ENCODE assay signal across 9 cellular contexts in the genomic region with DNA sequence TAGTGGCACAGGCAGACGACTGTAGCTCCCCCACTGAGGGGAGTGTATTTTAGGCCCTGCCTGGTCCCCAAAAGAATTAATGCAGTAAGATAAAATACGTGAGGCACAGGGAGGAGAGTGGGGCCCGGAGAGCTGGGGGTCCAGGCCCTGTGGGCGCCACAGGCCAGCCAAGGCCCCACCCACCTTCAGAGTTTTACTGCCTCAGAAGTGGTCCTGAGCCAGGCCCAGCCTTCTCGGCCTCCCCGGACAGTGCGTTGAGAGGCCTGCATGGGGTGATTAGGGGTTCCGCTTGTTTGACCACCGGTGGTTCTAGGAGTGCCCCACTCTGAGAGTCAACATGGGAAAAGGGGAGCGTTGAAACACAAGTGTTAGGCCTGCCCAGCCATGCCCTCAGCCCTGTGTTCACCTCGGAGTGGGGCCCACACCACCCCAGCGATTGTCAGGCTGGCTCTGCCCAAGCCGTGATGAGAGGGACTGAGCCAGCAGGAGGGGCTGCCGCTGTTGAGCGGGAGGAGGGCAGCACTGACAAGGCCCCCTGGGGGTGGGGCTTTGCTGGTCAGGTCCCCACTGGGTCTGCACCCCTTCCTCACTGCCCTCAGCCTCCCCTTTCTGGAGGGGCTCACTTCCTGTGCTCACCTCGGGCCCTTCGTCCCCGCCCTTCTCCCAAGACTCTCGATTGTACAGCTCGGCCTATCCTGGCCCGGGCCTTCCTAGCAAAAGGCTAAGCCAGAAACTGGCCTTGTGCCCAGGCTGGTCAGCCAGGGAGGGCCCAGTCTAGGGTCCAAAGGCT. TPM values are rescaled to one million over a fixed set of nuclear protein-coding genes. Genes with fewer than 3 reads are reported as not detected.
DNase-seq lines count a peak whose midpoint lies in the region; ATAC-seq and TF ChIP-seq lines count a peak whose summit lies in the region.
"Had no signal": no experiment of that assay in that cellular context is flagged by ENCODE, and none has a peak within 500 bp of the region (broad histone marks: within the 10 kb centered on the region; RNA-seq: fewer than 3 reads in every experiment).

No MANE protein-coding gene starts in this region.

- H3K27ac ChIP-seq in esophagus squamous epithelium (peak overlapping the region; percentile 22 to 93 (median 84)), upper lobe of right lung (peak overlapping the region; percentile 24)

- DNase-seq in NCI-H82 (lab: John Stamatoyannopoulos, UW), result peak; percentile 23
- DNase-seq in NCI-H82 treated with DMSO at 0.1 percent for 48 hours (lab: John Stamatoyannopoulos, UW; ENCODE audit: unreplicated experiment), result no peak
- no peak for DNase-seq in esophagus squamous epithelium (lab: John Stamatoyannopoulos, UW)
- peak; percentile 73 for DNase-seq in upper lobe of right lung
- no peak for DNase-seq in AML-193 (lab: John Stamatoyannopoulos, UW)
- DNase-seq: GF-D8 had no signal

- H3K27me3 ChIP-seq in esophagus squamous epithelium, result peaks cover 0 to 24% (median 0%) of the 10 kb centered on the region in 4 donors
- peaks cover 4% of the 10 kb centered on the region for H3K27me3 ChIP-seq in mucosa of stomach (ENCODE audit: control insufficient read depth, insufficient read depth, low read length)
- H3K27me3 ChIP-seq in upper lobe of right lung, result no peaks in the 10 kb centered on the region

- H3K4me1 ChIP-seq in esophagus squamous epithelium (peaks cover 48 to 96% (median 52%) of the 10 kb centered on the region in 3 donors), mucosa of stomach (ENCODE audit: control insufficient read depth, insufficient read depth, low read length) (peaks cover 47% of the 10 kb centered on the region), upper lobe of right lung (peaks cover 57% of the 10 kb centered on the region)

- WGBS in esophagus squamous epithelium, 2 donors, result 23% methylated on average over 5 to 10 of the region's 21 CpGs

- peak overlapping the region; percentile 47 for H3K9ac ChIP-seq in mucosa of stomach (ENCODE audit: low read length)

- no peak overlapping the region for H3K4me3 ChIP-seq in esophagus squamous epithelium
- no peak overlapping the region for H3K4me3 ChIP-seq in mucosa of stomach (ENCODE audit: low read length)
- H3K4me3 ChIP-seq in upper lobe of right lung, result no peak overlapping the region

- intact Hi-C loops in esophagus squamous epithelium (cut with DNase I), result no loop called here
- intact Hi-C loops in upper lobe of right lung (cut with DNase I), result no loop called here

- no peaks in the 10 kb centered on the region for H3K9me3 ChIP-seq in esophagus squamous epithelium
- H3K9me3 ChIP-seq in mucosa of stomach (ENCODE audit: control insufficient read depth, low read length), result no peaks in the 10 kb centered on the region
- H3K9me3 ChIP-seq in upper lobe of right lung, result no peaks in the 10 kb centered on the region

- H3K36me3 ChIP-seq in esophagus squamous epithelium (no peaks in the 10 kb centered on the region), mucosa of stomach (ENCODE audit: control insufficient read depth, insufficient read depth, low read length) (no peaks in the 10 kb centered on the region), upper lobe of right lung (no peaks in the 10 kb centered on the region)

- TF ChIP-seq POLR2A in esophagus squamous epithelium (IDR thresholded peaks at IDR 0.05), result no peak

- no peak for TF ChIP-seq CTCF in esophagus squamous epithelium (IDR thresholded peaks at IDR 0.05)
- no peak for TF ChIP-seq CTCF in upper lobe of right lung (IDR thresholded peaks at IDR 0.05)

- ATAC-seq in upper lobe of right lung, result no peak
- no peak for ATAC-seq in HG03280 (IDR thresholded peaks at IDR 0.05; ENCODE audit: unreplicated experiment)
- ATAC-seq in HG02840 (IDR thresholded peaks at IDR 0.05; ENCODE audit: low FRiP score, unreplicated experiment), result no peak

RNA-seq across cellular contexts. Expression of a gene that starts 4.8 kb away (rescaled TPM):
- total RNA-seq in esophagus squamous epithelium (100 to 1,000 TPM in 1 of 4 donors, 10 to 100 TPM in 3; 27.2 to 204 (median 37.6) TPM), upper lobe of right lung (148 TPM)

RNA-seq across cellular contexts. Expression of a gene that starts 11.2 kb away (rescaled TPM):
- 10 to 100 TPM in 2 of 4 donors, 1 to 10 TPM in 2; 7.7 to 20.6 (median 9.9) TPM for total RNA-seq in esophagus squamous epithelium
- total RNA-seq in upper lobe of right lung, result 11.6 TPM

RNA-seq across cellular contexts. Expression of a gene that starts 44.6 kb away (rescaled TPM):
- total RNA-seq in esophagus squamous epithelium (10 to 100 TPM; 24.8 to 32.4 (median 28.5) TPM), upper lobe of right lung (33.0 TPM)

RNA-seq across cellular contexts. Expression of a gene that starts 44.9 kb away (rescaled TPM):
- total RNA-seq in esophagus squamous epithelium, result 10 to 100 TPM; 18.2 to 28.7 (median 22.7) TPM
- total RNA-seq in upper lobe of right lung, result 29.7 TPM

Comparison
In these comparisons a context has a peak if more than half of its experiments do, and no peak if none do; other contexts are left out.
1. DNase-seq: peak in NCI-H82 (single experiment) and upper lobe of right lung (single experiment); none in NCI-H82 treated with DMSO at 0.1 percent for 48 hours (single experiment), esophagus squamous epithelium (single experiment) and AML-193 (0 of 2).